13 cellular contexts compared by ENCODE assay signal in genomic region chr3:141407817-141408216, GRCh38. TPM values are rescaled to one million over a fixed set of nuclear protein-coding genes. Genes with fewer than 3 reads are reported as not detected.
DNase-seq lines count a peak whose midpoint lies in the region; ATAC-seq and TF ChIP-seq lines count a peak whose summit lies in the region.
"Had no signal": no experiment of that assay in that cellular context is flagged by ENCODE, and none has a peak within 500 bp of the region (broad histone marks: within the 10 kb centered on the region; RNA-seq: fewer than 3 reads in every experiment).

No MANE protein-coding gene starts in this region.

- ATAC-seq in foreskin keratinocyte (no peak), HG03280 (IDR thresholded peaks at IDR 0.05; ENCODE audit: unreplicated experiment) (no peak)
- peak; percentile 62 for ATAC-seq in stimulated activated effector memory CD8-positive, alpha-beta T cell treated with anti-CD3 and anti-CD28 coated beads, Interleukin-12 subunit alpha, Interleukin-12 subunit beta, amount 100 ng/mL, for 72 hours
- ATAC-seq: stimulated activated naive B cell treated with anti-CD40 and anti-IgM and Interleukin-4, amounts not matched to agents 10 μg/mL and 1 μg/mL and 100 μg/mL, for 72 hours had no signal

- TF ChIP-seq CTCF in RWPE1 (conservative IDR thresholded peaks at IDR 0.05; ENCODE audit: low read depth) (no peak), foreskin keratinocyte (conservative IDR thresholded peaks at IDR 0.05) (no peak)

- no peaks in the 10 kb centered on the region for H3K27me3 Mint-ChIP-seq in CD8-positive, alpha-beta memory T cell
- H3K27me3 Mint-ChIP-seq: activated B cell treated with CpG ODN at 0.5 μM for 24 hours; stimulated activated naive B cell treated with anti-CD40 and anti-IgM and Interleukin-4, amounts not matched to agents 10 μg/mL and 1 μg/mL and 100 μg/mL, for 72 hours had no signal

- H3K27ac ChIP-seq in CD8-positive, alpha-beta memory T cell (ENCODE audit: low read depth, low read length), result no peak overlapping the region
- H3K27ac ChIP-seq in RWPE1, result peak overlapping the region; percentile 48
- H3K27ac ChIP-seq in foreskin keratinocyte, result peak overlapping the region; percentile 80
- H3K27ac ChIP-seq: HL-60 had no signal

- peak overlapping the region in 2 of 7 donors; percentile 19 to 55 for H3K4me3 Mint-ChIP-seq in CD8-positive, alpha-beta memory T cell
- peak overlapping the region; percentile 65 for H3K4me3 Mint-ChIP-seq in stimulated activated effector memory CD8-positive, alpha-beta T cell treated with anti-CD3 and anti-CD28 coated beads, Interleukin-12 subunit alpha, Interleukin-12 subunit beta, amount 100 ng/mL, for 72 hours
- H3K4me3 Mint-ChIP-seq: activated B cell treated with CpG ODN at 0.5 μM for 24 hours; stimulated activated naive B cell treated with anti-CD40 and anti-IgM and Interleukin-4, amounts not matched to agents 10 μg/mL and 1 μg/mL and 100 μg/mL, for 72 hours had no signal

- CTCF ChIA-PET in CD8-positive, alpha-beta memory T cell (lab: Charles Lee), result interaction anchor here (1.6 kb wide), 1 partner anchor 47 kb away, joined by 4 read pairs; no protein-coding TSS in a partner anchor
- CTCF ChIA-PET in RWPE1 (lab: Yijun Ruan, JAX), result no interaction called here

- no peak overlapping the region for H3K4me3 ChIP-seq in CD8-positive, alpha-beta memory T cell (ENCODE audit: low read length)

- peak overlapping the region; percentile 47 to 88 (median 57) for H3K27ac Mint-ChIP-seq in CD8-positive, alpha-beta memory T cell
- peak overlapping the region; percentile 75 for H3K27ac Mint-ChIP-seq in stimulated activated effector memory CD8-positive, alpha-beta T cell treated with anti-CD3 and anti-CD28 coated beads, Interleukin-12 subunit alpha, Interleukin-12 subunit beta, amount 100 ng/mL, for 72 hours
- H3K27ac Mint-ChIP-seq: stimulated activated naive B cell treated with anti-CD40 and anti-IgM and Interleukin-4, amounts not matched to agents 10 μg/mL and 1 μg/mL and 100 μg/mL, for 72 hours had no signal

- no peaks in the 10 kb centered on the region for H3K9me3 Mint-ChIP-seq in CD8-positive, alpha-beta memory T cell
- H3K9me3 Mint-ChIP-seq in stimulated activated effector memory CD8-positive, alpha-beta T cell treated with anti-CD3 and anti-CD28 coated beads, Interleukin-12 subunit alpha, Interleukin-12 subunit beta, amount 100 ng/mL, for 72 hours, result no peaks in the 10 kb centered on the region
- H3K9me3 Mint-ChIP-seq: activated B cell treated with CpG ODN at 0.5 μM for 24 hours; stimulated activated naive B cell treated with anti-CD40 and anti-IgM and Interleukin-4, amounts not matched to agents 10 μg/mL and 1 μg/mL and 100 μg/mL, for 72 hours had no signal

- peaks cover 22% of the 10 kb centered on the region for H3K36me3 ChIP-seq in CD8-positive, alpha-beta memory T cell (ENCODE audit: insufficient read depth, low read length)

- peaks cover 72% of the 10 kb centered on the region for H3K4me1 ChIP-seq in CD8-positive, alpha-beta memory T cell (ENCODE audit: insufficient read depth, low read length)
- H3K4me1 ChIP-seq in foreskin keratinocyte, result peaks cover 63% of the 10 kb centered on the region

- DNase-seq in CD8-positive, alpha-beta memory T cell, result no peak
- no peak for DNase-seq in RWPE1 (ENCODE audit: low spot score)
- DNase-seq in foreskin keratinocyte, result no peak
- no peak for DNase-seq in stimulated activated effector memory CD8-positive, alpha-beta T cell treated with anti-CD3 and anti-CD28 coated beads, Interleukin-12 subunit alpha, Interleukin-12 subunit beta, amount 100 ng/mL, for 72 hours (ENCODE audit: low spot score in 2 of 2)
- no peak for DNase-seq in islet precursor cell
- no peak for DNase-seq in NCI-H2171 (lab: John Stamatoyannopoulos, UW)
- DNase-seq: activated B cell treated with CpG ODN at 0.5 μM for 24 hours; GOT3; NCI-H2081 treated with DMSO at 0.1 percent for 48 hours; stimulated activated CD4-positive, alpha-beta T cell treated with anti-CD3 and anti-CD28 coated beads, Interleukin-4, amount 100 ng/mL, for 24 hours; stimulated activated naive B cell treated with anti-CD40 and anti-IgM and Interleukin-4, amounts not matched to agents 10 μg/mL and 1 μg/mL and 100 μg/mL, for 72 hours had no signal

- POLR2A ChIA-PET in CD8-positive, alpha-beta memory T cell (lab: Charles Lee), result no interaction called here
- POLR2A ChIA-PET in RWPE1 (lab: Yijun Ruan, JAX; ENCODE audit: low non-redundant PET), result no interaction called here

- peaks cover 19 to 62% (median 21%) of the 10 kb centered on the region in 3 donors for H3K36me3 Mint-ChIP-seq in CD8-positive, alpha-beta memory T cell
- H3K36me3 Mint-ChIP-seq in stimulated activated effector memory CD8-positive, alpha-beta T cell treated with anti-CD3 and anti-CD28 coated beads, Interleukin-12 subunit alpha, Interleukin-12 subunit beta, amount 100 ng/mL, for 72 hours, result peaks cover 67% of the 10 kb centered on the region

- peaks cover 81 to 100% (median 96%) of the 10 kb centered on the region in 3 donors for H3K4me1 Mint-ChIP-seq in CD8-positive, alpha-beta memory T cell
- peaks cover 73% of the 10 kb centered on the region for H3K4me1 Mint-ChIP-seq in stimulated activated effector memory CD8-positive, alpha-beta T cell treated with anti-CD3 and anti-CD28 coated beads, Interleukin-12 subunit alpha, Interleukin-12 subunit beta, amount 100 ng/mL, for 72 hours

- H3K9me3 ChIP-seq in CD8-positive, alpha-beta memory T cell (ENCODE audit: low read length), result no peaks in the 10 kb centered on the region

- no peaks in the 10 kb centered on the region for H3K27me3 ChIP-seq in CD8-positive, alpha-beta memory T cell (ENCODE audit: insufficient read depth, low read length, poor library complexity, severe bottlenecking)
- H3K27me3 ChIP-seq in foreskin keratinocyte, result no peaks in the 10 kb centered on the region

RNA-seq across cellular contexts. Expression of gene ZBTB38, which starts 39.5 kb away (rescaled TPM):
- total RNA-seq in CD8-positive, alpha-beta memory T cell, result 10 to 100 TPM; 78.6 to 87.1 TPM
- polyA plus RNA-seq in CD8-positive, alpha-beta memory T cell, result 115 TPM
- 58.0 and 59.5 TPM in 2 replicates for total RNA-seq in foreskin keratinocyte
- 5.0 and 5.8 TPM in 2 replicates for polyA plus RNA-seq in foreskin keratinocyte
